In genomic region chr2:207983654-207984053, GRCh38 we compare ENCODE assay signal across 14 cellular contexts. TPM values are rescaled to one million over a fixed set of nuclear protein-coding genes. Genes with fewer than 3 reads are reported as not detected.
DNase-seq lines count a peak whose midpoint lies in the region; ATAC-seq and TF ChIP-seq lines count a peak whose summit lies in the region.
"Had no signal": no experiment of that assay in that cellular context is flagged by ENCODE, and none has a peak within 500 bp of the region (broad histone marks: within the 10 kb centered on the region; RNA-seq: fewer than 3 reads in every experiment).

No MANE protein-coding gene starts in this region.

- no peaks in the 10 kb centered on the region for H3K36me3 Mint-ChIP-seq in memory B cell

- H3K27me3 ChIP-seq in breast epithelium, result no peaks in the 10 kb centered on the region
- H3K27me3 ChIP-seq: ascending aorta, testis had no signal

- no peak overlapping the region for H3K27ac ChIP-seq in breast epithelium
- H3K27ac ChIP-seq: ascending aorta, testis, WERI-Rb-1 had no signal

- peaks cover 1% of the 10 kb centered on the region for H3K9me3 Mint-ChIP-seq in memory B cell

- ATAC-seq in GM18868 (IDR thresholded peaks at IDR 0.05; ENCODE audit: unreplicated experiment), result peak; percentile 88
- peak; percentile 66 for ATAC-seq in GM21825 (IDR thresholded peaks at IDR 0.05; ENCODE audit: unreplicated experiment)
- peak; percentile 67 for ATAC-seq in HG03520 (IDR thresholded peaks at IDR 0.05; ENCODE audit: unreplicated experiment)
- peak; percentile 91 for ATAC-seq in memory B cell (ENCODE audit: low read depth)
- ATAC-seq in GM19324 (IDR thresholded peaks at IDR 0.05; ENCODE audit: low FRiP score, unreplicated experiment), result no peak

- no peak overlapping the region for H3K4me3 ChIP-seq in breast epithelium
- H3K4me3 ChIP-seq: ascending aorta, lung, smooth muscle cell, testis had no signal

- H3K4me1 Mint-ChIP-seq in memory B cell, result peaks cover 17% of the 10 kb centered on the region

- no peaks in the 10 kb centered on the region for H3K36me3 ChIP-seq in breast epithelium
- H3K36me3 ChIP-seq: ascending aorta, WERI-Rb-1 had no signal

- H3K9me3 ChIP-seq in breast epithelium, result no peaks in the 10 kb centered on the region
- H3K9me3 ChIP-seq: ascending aorta, testis had no signal

- no peak for TF ChIP-seq POLR2A in breast epithelium (IDR thresholded peaks at IDR 0.05)

- no peaks in the 10 kb centered on the region for H3K27me3 Mint-ChIP-seq in memory B cell

- peak in 1 of 2 donors; percentile 4 for DNase-seq in memory B cell (ENCODE audit: low spot score in 2 of 2)
- DNase-seq in breast epithelium (ENCODE audit: low spot score in 2 of 2), result no peak
- no peak for DNase-seq in NCI-H510A treated with DMSO at 0.1 percent for 48 hours (lab: John Stamatoyannopoulos, UW)
- no peak for DNase-seq in activated CD4-positive, alpha-beta T cell treated with anti-CD3 and anti-CD28 coated beads for 1 hour
- DNase-seq: NCI-H524 treated with DMSO at 0.1 percent for 48 hours, testis, WERI-Rb-1 had no signal

- H3K4me3 Mint-ChIP-seq in memory B cell, result peak overlapping the region; percentile 16

- intact Hi-C loops in breast epithelium (cut with DNase I; ENCODE audit: low total_unique reads), result no loop called here

- peak overlapping the region; percentile 80 for H3K27ac Mint-ChIP-seq in memory B cell

- no peaks in the 10 kb centered on the region for H3K4me1 ChIP-seq in breast epithelium
- H3K4me1 ChIP-seq: ascending aorta, testis had no signal

- TF ChIP-seq CTCF in breast epithelium (IDR thresholded peaks at IDR 0.05), result no peak

RNA-seq across cellular contexts. Expression of gene PLEKHM3, which starts 41.7 kb away (rescaled TPM):
- total RNA-seq in breast epithelium, result 10 to 100 TPM; 24.3 to 35.0 (median 29.0) TPM
